9 cellular contexts compared by ENCODE assay signal in genomic region chr2:60553496-60553991, GRCh38. TPM values are rescaled to one million over a fixed set of nuclear protein-coding genes. Genes with fewer than 3 reads are reported as not detected.
DNase-seq lines count a peak whose midpoint lies in the region; ATAC-seq, FAIRE-seq and TF ChIP-seq lines count a peak whose summit lies in the region.
"Had no signal": no experiment of that assay in that cellular context is flagged by ENCODE, and none has a peak within 500 bp of the region (broad histone marks: within the 10 kb centered on the region; RNA-seq: fewer than 3 reads in every experiment).

Gene BCL11A (minus strand): TSS chr2:60553654. CDS start chr2:60553270, 384 bp downstream.

- no peaks in the 10 kb centered on the region for H3K36me3 Mint-ChIP-seq in activated CD8-positive, alpha-beta T cell treated with anti-CD3 and anti-CD28 coated beads for 36 hours (ENCODE audit: low read depth)
- H3K36me3 Mint-ChIP-seq in glutamatergic neuron (ENCODE audit: unreplicated experiment) (peaks cover 4% of the 10 kb centered on the region), osteocyte (ENCODE audit: unreplicated experiment) (no peaks in the 10 kb centered on the region)

- FAIRE-seq in H54 (lab: Jason Lieb, UNC) = no peak
- FAIRE-seq: TTC549 had no signal

- DNase-seq in COLO668 (lab: John Stamatoyannopoulos, UW; ENCODE audit: unreplicated experiment) = peak; percentile 74
- peak; percentile 24 for DNase-seq in H54 (ENCODE audit: insufficient read length, low spot score)
- DNase-seq in NCI-H226 = peak; percentile 18
- peak; percentile 48 for DNase-seq in activated CD8-positive, alpha-beta T cell treated with anti-CD3 and anti-CD28 coated beads for 36 hours
- DNase-seq in glutamatergic neuron = peak; percentile 85
- no peak for DNase-seq in osteocyte (ENCODE audit: extremely low spot score, unreplicated experiment)
- DNase-seq in activated CD8-positive, alpha-beta memory T cell treated with anti-CD3 and anti-CD28 coated beads for 24 hours = no peak
- DNase-seq in stimulated activated CD4-positive, alpha-beta T cell treated with anti-CD3 and anti-CD28 coated beads, Interleukin-4, amount 100 ng/mL, for 1 hour = no peak

- ATAC-seq in activated CD8-positive, alpha-beta T cell treated with anti-CD3 and anti-CD28 coated beads for 36 hours = no peak

- CTCF ChIA-PET in activated CD8-positive, alpha-beta T cell treated with anti-CD3 and anti-CD28 coated beads for 36 hours (lab: Charles Lee) = interaction anchor here (1.2 kb wide), 1 partner anchor 28 kb away, joined by 5 read pairs; no protein-coding TSS in a partner anchor

- POLR2A ChIA-PET in activated CD8-positive, alpha-beta T cell treated with anti-CD3 and anti-CD28 coated beads for 36 hours (lab: Charles Lee) = no interaction called here

- no peaks in the 10 kb centered on the region for H3K9me3 Mint-ChIP-seq in activated CD8-positive, alpha-beta T cell treated with anti-CD3 and anti-CD28 coated beads for 36 hours
- H3K9me3 Mint-ChIP-seq in glutamatergic neuron (ENCODE audit: unreplicated experiment) (peaks cover 10% of the 10 kb centered on the region), osteocyte (ENCODE audit: unreplicated experiment) (no peaks in the 10 kb centered on the region)

- no peak for TF ChIP-seq CTCF in activated CD8-positive, alpha-beta T cell treated with anti-CD3 and anti-CD28 coated beads for 36 hours (IDR thresholded peaks at IDR 0.05)
- TF ChIP-seq CTCF in glutamatergic neuron (IDR thresholded peaks at IDR 0.05; ENCODE audit: partially characterized antibody, unreplicated experiment) (no peak), osteocyte (IDR thresholded peaks at IDR 0.05) (no peak)

- no peak for TF ChIP-seq POLR2A in H54 (IDR thresholded peaks at IDR 0.05; ENCODE audit: low read depth, low read length)

- intact Hi-C loops in activated CD8-positive, alpha-beta T cell treated with anti-CD3 and anti-CD28 coated beads for 36 hours (cut with micrococcal nuclease) = loop anchor here (10.0 kb wide), 2 partner anchors 669 to 1249 kb away; no protein-coding TSS in a partner anchor

- no peak within 1 kb of the TSS for H3K27ac Mint-ChIP-seq in activated CD8-positive, alpha-beta T cell treated with anti-CD3 and anti-CD28 coated beads for 36 hours
- H3K27ac Mint-ChIP-seq in glutamatergic neuron (ENCODE audit: unreplicated experiment) (peak within 1 kb of the TSS; percentile 85), osteocyte (ENCODE audit: unreplicated experiment) (peak within 1 kb of the TSS; percentile 58)

- peaks cover 44% of the 10 kb centered on the region for H3K4me1 Mint-ChIP-seq in activated CD8-positive, alpha-beta T cell treated with anti-CD3 and anti-CD28 coated beads for 36 hours (ENCODE audit: low read depth)
- H3K4me1 Mint-ChIP-seq in glutamatergic neuron (ENCODE audit: low read depth, unreplicated experiment) = peaks cover 11% of the 10 kb centered on the region
- peaks cover 35% of the 10 kb centered on the region for H3K4me1 Mint-ChIP-seq in osteocyte (ENCODE audit: unreplicated experiment)

- peak within 1 kb of the TSS; percentile 76 for H3K4me3 Mint-ChIP-seq in activated CD8-positive, alpha-beta T cell treated with anti-CD3 and anti-CD28 coated beads for 36 hours
- H3K4me3 Mint-ChIP-seq in glutamatergic neuron (ENCODE audit: unreplicated experiment) (peak within 1 kb of the TSS; percentile 94), osteocyte (ENCODE audit: unreplicated experiment) (peak within 1 kb of the TSS; percentile 87)

- peaks cover 57% of the 10 kb centered on the region for H3K27me3 Mint-ChIP-seq in activated CD8-positive, alpha-beta T cell treated with anti-CD3 and anti-CD28 coated beads for 36 hours
- peaks cover 13% of the 10 kb centered on the region for H3K27me3 Mint-ChIP-seq in glutamatergic neuron (ENCODE audit: unreplicated experiment)
- peaks cover 28% of the 10 kb centered on the region for H3K27me3 Mint-ChIP-seq in osteocyte (ENCODE audit: unreplicated experiment)

RNA-seq across cellular contexts. Expression of gene BCL11A, which starts in this region (rescaled TPM):
- under 1 TPM; 0.45 to 0.54 TPM for total RNA-seq in activated CD8-positive, alpha-beta T cell treated with anti-CD3 and anti-CD28 coated beads for 36 hours
- 29.1 TPM for total RNA-seq in glutamatergic neuron (ENCODE audit: unreplicated experiment)
- total RNA-seq in osteocyte = 9.7 and 10.7 TPM in 2 replicates

Comparison
In these comparisons a context has a peak if more than half of its experiments do, and no peak if none do; other contexts are left out.
1. Peak in DNase-seq in activated CD8-positive, alpha-beta T cell treated with anti-CD3 and anti-CD28 coated beads for 36 hours; RNA of the gene not detected or under 1 TPM.
2. DNase-seq: peak in COLO668 (single experiment), H54 (single experiment), NCI-H226 (single experiment) and glutamatergic neuron (single experiment); none in osteocyte (single experiment), activated CD8-positive, alpha-beta memory T cell treated with anti-CD3 and anti-CD28 coated beads for 24 hours (single experiment) and stimulated activated CD4-positive, alpha-beta T cell treated with anti-CD3 and anti-CD28 coated beads, Interleukin-4, amount 100 ng/mL, for 1 hour (single experiment).
3. Peak in every context shown above with its lines, with median percentiles within 50 percentile points of each other: H3K4me3 Mint-ChIP-seq.